In genomic region chr18:32278148-32278799, GRCh38 we compare ENCODE assay signal across 18 cellular contexts.
DNase-seq lines count a peak whose midpoint lies in the region; ATAC-seq and TF ChIP-seq lines count a peak whose summit lies in the region.
"Had no signal": no experiment of that assay in that cellular context is flagged by ENCODE, and none has a peak within 500 bp of the region (broad histone marks: within the 10 kb centered on the region; RNA-seq: fewer than 3 reads in every experiment).

No MANE protein-coding gene starts in this region.

- H3K4me2 ChIP-seq in MM.1S (ENCODE audit: low read depth, low read length): no peak overlapping the region

- H3K9me3 ChIP-seq in left ventricle myocardium inferior (replicated peaks): no peaks in the 10 kb centered on the region
- H3K9me3 ChIP-seq in aorta (ENCODE audit: control insufficient read depth, low read length): no peaks in the 10 kb centered on the region
- H3K9me3 ChIP-seq in MM.1S (replicated peaks; ENCODE audit: insufficient read depth, low read length): no peaks in the 10 kb centered on the region
- H3K9me3 ChIP-seq: HAP-1, MG63 had no signal

- no peak overlapping the region for H2AFZ ChIP-seq in MM.1S (ENCODE audit: low read length)

- no peaks in the 10 kb centered on the region for H3K79me2 ChIP-seq in MM.1S (ENCODE audit: low read length)

- no peak overlapping the region for H3K9ac ChIP-seq in MM.1S (ENCODE audit: low read length)

- no peaks in the 10 kb centered on the region for H3K36me3 Mint-ChIP-seq in progenitor cell of endocrine pancreas (ENCODE audit: insufficient read depth)

- H3K4me1 ChIP-seq in left ventricle myocardium inferior (peaks cover 35% of the 10 kb centered on the region), aorta (ENCODE audit: control insufficient read depth in 1 of 2, insufficient read depth in 2 of 2, low read length in 2 of 2) (peaks cover 4 to 28% of the 10 kb centered on the region in 2 donors), MM.1S (ENCODE audit: low read length) (no peaks in the 10 kb centered on the region)
- H3K4me1 ChIP-seq: HAP-1 had no signal

- H3K4me3 Mint-ChIP-seq in progenitor cell of endocrine pancreas (ENCODE audit: low read depth): no peak overlapping the region
- H3K4me3 Mint-ChIP-seq: B cell had no signal

- TF ChIP-seq CTCF in left ventricle myocardium inferior (IDR thresholded peaks at IDR 0.05; ENCODE audit: borderline replicate concordance) (no peak), progenitor cell of endocrine pancreas (IDR thresholded peaks at IDR 0.05; ENCODE audit: unreplicated experiment) (no peak), MM.1S (IDR thresholded peaks at IDR 0.05; ENCODE audit: low read length) (no peak)

- no peak for ATAC-seq in aorta (ENCODE audit: low FRiP score)

- no peak for DNase-seq in left ventricle myocardium inferior
- no peak for DNase-seq in cardiac septum (ENCODE audit: low spot score)
- DNase-seq in mucosa of gallbladder (ENCODE audit: low spot score): peak; percentile 29
- no peak for DNase-seq in progenitor cell of endocrine pancreas (ENCODE audit: low spot score, unreplicated experiment)
- DNase-seq in aorta: no peak
- DNase-seq in SIG-M5 treated with dmso at 0.1 percent for 504 hours (lab: John Stamatoyannopoulos, UW; ENCODE audit: unreplicated experiment): no peak
- DNase-seq in MM.1S: no peak
- no peak for DNase-seq in stimulated activated CD8-positive, alpha-beta memory T cell treated with anti-CD3 and anti-CD28 coated beads, Interleukin-4, amount 100 ng/mL, for 48 hours
- DNase-seq: DMS 273 treated with DMSO at 0.1 percent for 48 hours, Kasumi-1, MG63, NCI-H1092, NCI-H2029 treated with DMSO at 0.1 percent for 48 hours, NCI-H2171, NCI-H526 had no signal

- H3K4me1 Mint-ChIP-seq in progenitor cell of endocrine pancreas (ENCODE audit: low read depth): peaks cover 28% of the 10 kb centered on the region
- H3K4me1 Mint-ChIP-seq: B cell had no signal

- WGBS in aorta, 2 donors: 49 to 56% methylated on average over 4 of the region's 4 CpGs

- H3K9me3 Mint-ChIP-seq in progenitor cell of endocrine pancreas (ENCODE audit: low read depth): no peaks in the 10 kb centered on the region

- intact Hi-C loops in left ventricle myocardium inferior (cut with micrococcal nuclease): loop anchor here (10.0 kb wide), 1 partner anchor 113 kb away; no protein-coding TSS in a partner anchor
- intact Hi-C loops in cardiac septum (cut with DNase I): no loop called here
- intact Hi-C loops in aorta (cut with DNase I): loop anchor here in 1 of 2 donors (5.0 kb wide), 2 partner anchors 104 to 336 kb away; partner anchors contain the start of gene TRAPPC8

- peaks cover 4% of the 10 kb centered on the region for H3K27me3 Mint-ChIP-seq in progenitor cell of endocrine pancreas

- no peak overlapping the region for H3K4me3 ChIP-seq in left ventricle myocardium inferior
- no peak overlapping the region for H3K4me3 ChIP-seq in aorta (ENCODE audit: low read length in 2 of 2)
- no peak overlapping the region for H3K4me3 ChIP-seq in MM.1S (ENCODE audit: low read length)
- H3K4me3 ChIP-seq: HAP-1, MG63 had no signal

- no peaks in the 10 kb centered on the region for H4K20me1 ChIP-seq in MM.1S (ENCODE audit: insufficient read depth, low read length)

- H3K27me3 ChIP-seq in left ventricle myocardium inferior (ENCODE audit: low read depth): no peaks in the 10 kb centered on the region
- no peaks in the 10 kb centered on the region for H3K27me3 ChIP-seq in aorta (ENCODE audit: control insufficient read depth in 1 of 2, insufficient read depth in 2 of 2, low read length in 1 of 2)
- H3K27me3 ChIP-seq in MM.1S (replicated peaks; ENCODE audit: insufficient read depth, low read length): no peaks in the 10 kb centered on the region
- H3K27me3 ChIP-seq: MG63 had no signal

- H3K27ac ChIP-seq in left ventricle myocardium inferior (replicated peaks) (peak overlapping the region; percentile 29), aorta (ENCODE audit: low read depth in 1 of 2, low read length in 2 of 2) (peak overlapping the region; percentile 43 to 99), MM.1S (ENCODE audit: low read length) (no peak overlapping the region)
- H3K27ac ChIP-seq: 22Rv1 had no signal

- H3K27ac Mint-ChIP-seq in progenitor cell of endocrine pancreas: peak overlapping the region; percentile 8
- H3K27ac Mint-ChIP-seq: B cell had no signal

- H3K9me2 ChIP-seq in MM.1S (replicated peaks; ENCODE audit: insufficient read depth, low read length): no peaks in the 10 kb centered on the region

- no peaks in the 10 kb centered on the region for H3F3A ChIP-seq in MM.1S (ENCODE audit: insufficient read depth, low read length)

- H3K36me3 ChIP-seq in left ventricle myocardium inferior: no peaks in the 10 kb centered on the region
- peaks cover 0 to 2% of the 10 kb centered on the region in 2 donors for H3K36me3 ChIP-seq in aorta (ENCODE audit: control insufficient read depth in 1 of 2, insufficient read depth in 2 of 2, low read length in 1 of 2)
- no peaks in the 10 kb centered on the region for H3K36me3 ChIP-seq in MM.1S (replicated peaks; ENCODE audit: insufficient read depth, low read length)
- H3K36me3 ChIP-seq: HAP-1, MG63 had no signal
